27 cellular contexts compared by ENCODE assay signal in the genomic region with DNA sequence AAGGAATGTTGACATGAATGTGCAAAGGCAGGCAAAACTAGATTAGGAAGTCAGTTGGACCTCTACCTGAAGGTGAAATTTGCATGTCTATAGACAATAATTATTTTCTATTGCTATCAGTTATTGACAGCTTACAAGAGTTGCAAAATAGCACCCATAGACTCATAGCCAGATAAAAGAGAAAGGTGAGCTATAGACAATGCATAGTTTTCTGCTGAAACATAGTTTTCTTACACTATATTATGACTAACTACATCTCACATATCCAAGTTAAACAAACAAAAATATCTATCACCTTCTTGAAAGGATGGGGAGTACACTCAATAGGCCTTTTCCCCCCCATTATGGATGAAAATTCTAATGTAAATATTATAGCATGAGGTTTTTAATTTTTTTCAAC.
"Had no signal": no experiment of that assay in that cellular context is flagged by ENCODE, and none has a peak within 500 bp of the region (broad histone marks: within the 10 kb centered on the region; RNA-seq: fewer than 3 reads in every experiment).

No MANE protein-coding gene starts in this region.

- H3K4me3 Mint-ChIP-seq: memory B cell; naive thymus-derived CD8-positive, alpha-beta T cell; nephron; neural crest cell; stimulated activated naive B cell treated with anti-CD40 and anti-IgM and Interleukin-4, amounts not matched to agents 10 μg/mL and 1 μg/mL and 100 μg/mL, for 72 hours had no signal

- H3K27me3 ChIP-seq: left lung, right atrium auricular region, right lobe of liver, stomach, testis, thyroid gland, transverse colon, upper lobe of left lung, vagina had no signal

- H3K36me3 Mint-ChIP-seq: memory B cell; naive thymus-derived CD8-positive, alpha-beta T cell; stimulated activated naive B cell treated with anti-CD40 and anti-IgM and Interleukin-4, amounts not matched to agents 10 μg/mL and 1 μg/mL and 100 μg/mL, for 72 hours had no signal

- H3K36me3 ChIP-seq: left lung, right atrium auricular region, right lobe of liver, stomach, thyroid gland, transverse colon, upper lobe of left lung, vagina had no signal

- H3K27ac ChIP-seq: left lung, parathyroid adenoma, psoas muscle, right atrium auricular region, right lobe of liver, stomach, testis, thyroid gland, transverse colon, upper lobe of left lung, vagina had no signal

- H3K4me3 ChIP-seq: left lung, lung, psoas muscle, right atrium auricular region, right lobe of liver, stomach, testis, thyroid gland, transverse colon, upper lobe of left lung, vagina had no signal

- ATAC-seq: left colon; left lung; naive thymus-derived CD8-positive, alpha-beta T cell; psoas muscle; right lobe of liver; stimulated activated naive B cell treated with anti-CD40 and anti-IgM and Interleukin-4, amounts not matched to agents 10 μg/mL and 1 μg/mL and 100 μg/mL, for 72 hours; stimulated activated naive CD8-positive, alpha-beta T cell treated with anti-CD3 and anti-CD28 coated beads, Interleukin-15, Interleukin-2, amounts not matched to agents 100 U/mL and 50 U/mL, for 24 hours had no signal

- H3K9me3 ChIP-seq: left lung, psoas muscle, right atrium auricular region, right lobe of liver, stomach, testis, thyroid gland, transverse colon, upper lobe of left lung, vagina had no signal

- H3K27me3 Mint-ChIP-seq: memory B cell; naive thymus-derived CD8-positive, alpha-beta T cell; stimulated activated naive B cell treated with anti-CD40 and anti-IgM and Interleukin-4, amounts not matched to agents 10 μg/mL and 1 μg/mL and 100 μg/mL, for 72 hours had no signal

- H3K4me1 ChIP-seq: left lung, parathyroid adenoma, psoas muscle, right atrium auricular region, right lobe of liver, stomach, testis, thyroid gland, upper lobe of left lung, vagina had no signal

- H3K9me3 Mint-ChIP-seq: memory B cell; nephron; neural crest cell; stimulated activated naive B cell treated with anti-CD40 and anti-IgM and Interleukin-4, amounts not matched to agents 10 μg/mL and 1 μg/mL and 100 μg/mL, for 72 hours had no signal

- DNase-seq: hippocampal formation; kidney glomerular epithelial cell; left colon; left lung; naive thymus-derived CD8-positive, alpha-beta T cell; nucleus accumbens; psoas muscle; right lobe of liver; stimulated activated CD4-positive, alpha-beta T cell treated with anti-CD3 and anti-CD28 coated beads, Interleukin-12 subunit alpha, Interleukin-12 subunit beta, amount 100 ng/mL, for 4 hours; stimulated activated CD4-positive, alpha-beta T cell treated with anti-CD3 and anti-CD28 coated beads, Interleukin-15, amount 100 ng/mL, for 24 hours; stimulated activated CD4-positive, alpha-beta T cell treated with anti-CD3 and anti-CD28 coated beads, Interleukin-2, amount 100 ng/mL, for 24 hours; stimulated activated CD4-positive, alpha-beta T cell treated with anti-CD3 and anti-CD28 coated beads, Interleukin-4, amount 100 ng/mL, for 1 hour; stimulated activated naive B cell treated with anti-CD40 and anti-IgM and Interleukin-4, amounts not matched to agents 10 μg/mL and 1 μg/mL and 100 μg/mL, for 72 hours; stimulated activated naive CD8-positive, alpha-beta T cell treated with anti-CD3 and anti-CD28 coated beads, Interleukin-15, Interleukin-2, amounts not matched to agents 100 U/mL and 50 U/mL, for 24 hours; stomach; testis; thyroid gland; transverse colon; upper lobe of left lung had no signal

- FAIRE-seq: keratinocyte had no signal

- H3K27ac Mint-ChIP-seq: memory B cell; naive thymus-derived CD8-positive, alpha-beta T cell; stimulated activated naive B cell treated with anti-CD40 and anti-IgM and Interleukin-4, amounts not matched to agents 10 μg/mL and 1 μg/mL and 100 μg/mL, for 72 hours had no signal

- H3K4me1 Mint-ChIP-seq: memory B cell; naive thymus-derived CD8-positive, alpha-beta T cell; neural crest cell; stimulated activated naive B cell treated with anti-CD40 and anti-IgM and Interleukin-4, amounts not matched to agents 10 μg/mL and 1 μg/mL and 100 μg/mL, for 72 hours had no signal
